Comparison of ENCODE assay signal across 15 cellular contexts in genomic region chr5:4226565-4226964, GRCh38.
DNase-seq lines count a peak whose midpoint lies in the region; ATAC-seq and TF ChIP-seq lines count a peak whose summit lies in the region.
"Had no signal": no experiment of that assay in that cellular context is flagged by ENCODE, and none has a peak within 500 bp of the region (broad histone marks: within the 10 kb centered on the region; RNA-seq: fewer than 3 reads in every experiment).

No MANE protein-coding gene starts in this region.

- H3K27me3 ChIP-seq in RWPE2 (ENCODE audit: insufficient read depth, poor library complexity, severe bottlenecking) (no peaks in the 10 kb centered on the region), lower lobe of right lung (ENCODE audit: low read depth) (no peaks in the 10 kb centered on the region)
- H3K27me3 ChIP-seq: BE2C had no signal

- DNase-seq in H4 (ENCODE audit: low spot score), result peak; percentile 36
- no peak for DNase-seq in RWPE2 (ENCODE audit: low spot score)
- no peak for DNase-seq in lower lobe of right lung
- no peak for DNase-seq in stimulated activated CD4-positive, alpha-beta T cell treated with anti-CD3 and anti-CD28 coated beads, Interleukin-4, amount 100 ng/mL, for 4 hours
- no peak for DNase-seq in glomerular visceral epithelial cell (ENCODE audit: extremely low spot score)
- DNase-seq: BE2C; CD4-positive, alpha-beta memory T cell; DMS153; DMS79 treated with DMSO at 0.1 percent for 48 hours; GF-D8; GOT3 had no signal

- H3K36me3 ChIP-seq in RWPE2 (ENCODE audit: low read depth) (no peaks in the 10 kb centered on the region), lower lobe of right lung (no peaks in the 10 kb centered on the region)
- H3K36me3 ChIP-seq: BE2C, HAP-1 had no signal

- H3K4me3 ChIP-seq in RWPE2 (ENCODE audit: severe bottlenecking) (no peak overlapping the region), lower lobe of right lung (no peak overlapping the region)
- H3K4me3 ChIP-seq: A549, HAP-1 had no signal

- intact Hi-C loops in lower lobe of right lung (cut with DNase I), result no loop called here

- peak; percentile 35; the same call in 2 of the 3 replicates for ATAC-seq in RWPE2 (ENCODE audit: low read depth)
- ATAC-seq in lower lobe of right lung, result peak; percentile 33 to 41
- ATAC-seq in HG03457 (IDR thresholded peaks at IDR 0.05; ENCODE audit: unreplicated experiment), result no peak
- ATAC-seq: A549 had no signal

- no peaks in the 10 kb centered on the region for H3K4me1 ChIP-seq in RWPE2 (ENCODE audit: insufficient read depth, poor library complexity, severe bottlenecking)
- H3K4me1 ChIP-seq in lower lobe of right lung, result no peaks in the 10 kb centered on the region
- H3K4me1 ChIP-seq: A549, BE2C, HAP-1 had no signal

- H3K27ac ChIP-seq in RWPE2 (ENCODE audit: poor library complexity, severe bottlenecking) (no peak overlapping the region), lower lobe of right lung (no peak overlapping the region)
- H3K27ac ChIP-seq: A549, C4-2B had no signal

- H3K9me3 ChIP-seq in RWPE2 (ENCODE audit: severe bottlenecking) (peaks cover 2% of the 10 kb centered on the region), lower lobe of right lung (no peaks in the 10 kb centered on the region)
- H3K9me3 ChIP-seq: A549, BE2C, HAP-1 had no signal

- TF ChIP-seq CTCF in RWPE2 (IDR thresholded peaks at IDR 0.05; ENCODE audit: poor library complexity, severe bottlenecking) (no peak), lower lobe of right lung (IDR thresholded peaks at IDR 0.05) (no peak)
